In genomic region chr5:1503301-1504243, GRCh38 we compare ENCODE assay signal across 8 cellular contexts. TPM values are rescaled to one million over a fixed set of nuclear protein-coding genes. Genes with fewer than 3 reads are reported as not detected.
DNase-seq lines count a peak whose midpoint lies in the region; ATAC-seq and TF ChIP-seq lines count a peak whose summit lies in the region.

No MANE protein-coding gene starts in this region.

- H3K27ac ChIP-seq in left lung, result peak overlapping the region; percentile 52 to 83
- H3K27ac ChIP-seq in breast epithelium, result no peak overlapping the region

- H3K4me1 ChIP-seq in left lung, result peaks cover 24 to 87% of the 10 kb centered on the region in 2 donors
- no peaks in the 10 kb centered on the region for H3K4me1 ChIP-seq in breast epithelium

- H3K9me3 Mint-ChIP-seq in HFFc6, result no peaks in the 10 kb centered on the region
- H3K9me3 Mint-ChIP-seq in activated CD4-positive, alpha-beta T cell treated with anti-CD3 and anti-CD28 coated beads, Interleukin-2, amount 10 ng/mL, durations not matched to agents 24 days and 14 days, result no peaks in the 10 kb centered on the region

- no peaks in the 10 kb centered on the region; the same call in 1 of the 2 replicates for H3K27me3 Mint-ChIP-seq in HFFc6 (ENCODE audit: insufficient read depth)
- no peaks in the 10 kb centered on the region for H3K27me3 Mint-ChIP-seq in T-helper 17 cell
- no peaks in the 10 kb centered on the region for H3K27me3 Mint-ChIP-seq in activated CD4-positive, alpha-beta T cell treated with anti-CD3 and anti-CD28 coated beads, Interleukin-2, amount 10 ng/mL, durations not matched to agents 24 days and 14 days

- H3K36me3 Mint-ChIP-seq in HFFc6 (ENCODE audit: low read depth) (peaks cover 4% of the 10 kb centered on the region; the same call in 1 of the 2 replicates), T-helper 17 cell (ENCODE audit: low read depth) (peaks cover under 1% of the 10 kb centered on the region)
- H3K36me3 Mint-ChIP-seq in activated CD4-positive, alpha-beta T cell treated with anti-CD3 and anti-CD28 coated beads, Interleukin-2, amount 10 ng/mL, durations not matched to agents 24 days and 14 days (ENCODE audit: low read depth), result peaks cover 11% of the 10 kb centered on the region

- TF ChIP-seq CTCF in GM12864 (IDR thresholded peaks at IDR 0.05; ENCODE audit: low read depth, low read length, missing control alignments) (no peak), HFFc6 (IDR thresholded peaks at IDR 0.05) (peak; percentile 34), left lung (IDR thresholded peaks at IDR 0.05) (no peak), breast epithelium (IDR thresholded peaks at IDR 0.05) (no peak)

- H3K27ac Mint-ChIP-seq in HFFc6, result no peak overlapping the region; the same call in 1 of the 2 replicates
- H3K27ac Mint-ChIP-seq in T-helper 17 cell, result peak overlapping the region; percentile 51
- H3K27ac Mint-ChIP-seq in activated CD4-positive, alpha-beta T cell treated with anti-CD3 and anti-CD28 coated beads, Interleukin-2, amount 10 ng/mL, durations not matched to agents 24 days and 14 days, result no peak overlapping the region

- H3K4me1 Mint-ChIP-seq in HFFc6 (ENCODE audit: low read depth), result peaks cover 6% of the 10 kb centered on the region; the same call in 1 of the 2 replicates
- H3K4me1 Mint-ChIP-seq in T-helper 17 cell, result peaks cover 30% of the 10 kb centered on the region
- H3K4me1 Mint-ChIP-seq in activated CD4-positive, alpha-beta T cell treated with anti-CD3 and anti-CD28 coated beads, Interleukin-2, amount 10 ng/mL, durations not matched to agents 24 days and 14 days, result peaks cover 17% of the 10 kb centered on the region

- H3K27me3 ChIP-seq in left lung (no peaks in the 10 kb centered on the region), breast epithelium (no peaks in the 10 kb centered on the region)

- ATAC-seq in T-helper 17 cell (peak; percentile 18), left lung (peak; percentile 2)

- H3K9me3 ChIP-seq in T-helper 17 cell (ENCODE audit: control insufficient read depth, low read length, poor library complexity, severe bottlenecking), result no peaks in the 10 kb centered on the region
- H3K9me3 ChIP-seq in left lung, result no peaks in the 10 kb centered on the region
- H3K9me3 ChIP-seq in breast epithelium, result no peaks in the 10 kb centered on the region

- H3K4me3 Mint-ChIP-seq in HFFc6 (no peak overlapping the region), T-helper 17 cell (peak overlapping the region; percentile 68)
- H3K4me3 Mint-ChIP-seq in activated CD4-positive, alpha-beta T cell treated with anti-CD3 and anti-CD28 coated beads, Interleukin-2, amount 10 ng/mL, durations not matched to agents 24 days and 14 days, result no peak overlapping the region

- H3K4me3 ChIP-seq in GM12864 (ENCODE audit: low read depth, low read length) (peak overlapping the region; percentile 33; the same call in 1 of the 2 replicates), left lung (no peak overlapping the region), breast epithelium (no peak overlapping the region)

- H3K36me3 ChIP-seq in left lung (peaks cover 0 to 28% of the 10 kb centered on the region in 2 donors), breast epithelium (no peaks in the 10 kb centered on the region)

- intact Hi-C loops in left lung (cut with DNase I), result no loop called here
- intact Hi-C loops in breast epithelium (cut with DNase I; ENCODE audit: low total_unique reads), result no loop called here
- intact Hi-C loops in activated CD4-positive, alpha-beta T cell treated with anti-CD3 and anti-CD28 coated beads, Interleukin-2, amount 10 ng/mL, durations not matched to agents 24 days and 14 days (cut with micrococcal nuclease), result no loop called here

- TF ChIP-seq POLR2A in breast epithelium (IDR thresholded peaks at IDR 0.05), result no peak

- DNase-seq in GM12864 (ENCODE audit: low read depth) (no peak), HFFc6 (no peak), T-helper 17 cell (no peak), left lung (peak; percentile 89 to 93), breast epithelium (ENCODE audit: low spot score in 2 of 2) (no peak), NCI-H1694 treated with DMSO at 0.1 percent for 48 hours (lab: John Stamatoyannopoulos, UW) (no peak)
- DNase-seq in stimulated activated CD4-positive, alpha-beta T cell treated with anti-CD3 and anti-CD28 coated beads, Interleukin-4, amount 100 ng/mL, for 1 hour, result no peak
- DNase-seq in activated CD4-positive, alpha-beta T cell treated with anti-CD3 and anti-CD28 coated beads, Interleukin-2, amount 10 ng/mL, durations not matched to agents 24 days and 14 days, result no peak

RNA-seq across cellular contexts. Expression of gene LPCAT1, which starts 20.2 kb away (rescaled TPM):
- 10 to 100 TPM; 37.5 to 53.5 (median 44.1) TPM for total RNA-seq in HFFc6 (2021; fragmentation: NEBNext Ultra II Directional; extraction: Animal tissue kit (Norgen Biotek cat#: 25700))
- total RNA-seq in T-helper 17 cell (10 to 100 TPM; 23.4 to 24.8 TPM), left lung (100 to 1,000 TPM; 458 to 751 TPM), breast epithelium (10 to 100 TPM; 19.4 to 39.3 (median 21.4) TPM)
- total RNA-seq in activated CD4-positive, alpha-beta T cell treated with anti-CD3 and anti-CD28 coated beads, Interleukin-2, amount 10 ng/mL, durations not matched to agents 24 days and 14 days, result 93.2 and 95.6 TPM in 2 replicates

RNA-seq across cellular contexts. Expression of gene SLC6A3, which starts 58.3 kb away (rescaled TPM):
- total RNA-seq in HFFc6 (2021; fragmentation: NEBNext Ultra II Directional; extraction: Animal tissue kit (Norgen Biotek cat#: 25700)), result not detected
- not detected for total RNA-seq in T-helper 17 cell
- 1 to 10 TPM in 1 of 2 donors, under 1 TPM in 1; 0.10 to 4.3 TPM for total RNA-seq in left lung
- under 1 TPM; under 0.01 to 0.32 (median 0.15) TPM for total RNA-seq in breast epithelium
- total RNA-seq in activated CD4-positive, alpha-beta T cell treated with anti-CD3 and anti-CD28 coated beads, Interleukin-2, amount 10 ng/mL, durations not matched to agents 24 days and 14 days, result not detected in 2 replicates

Comparison
In these comparisons a context has a peak if more than half of its experiments do, and no peak if none do; other contexts are left out.
1. DNase-seq: peak in left lung (2 of 2); none in GM12864 (single experiment), HFFc6 (single experiment), T-helper 17 cell (0 of 3), stimulated activated CD4-positive, alpha-beta T cell treated with anti-CD3 and anti-CD28 coated beads, Interleukin-4, amount 100 ng/mL, for 1 hour (single experiment), breast epithelium (0 of 2), NCI-H1694 treated with DMSO at 0.1 percent for 48 hours (single experiment) and activated CD4-positive, alpha-beta T cell treated with anti-CD3 and anti-CD28 coated beads, Interleukin-2, amount 10 ng/mL, durations not matched to agents 24 days and 14 days (single experiment).
2. H3K27ac ChIP-seq: peak in left lung (2 of 2); none in breast epithelium (0 of 2).